8 cellular contexts compared by ENCODE assay signal in the genomic region with DNA sequence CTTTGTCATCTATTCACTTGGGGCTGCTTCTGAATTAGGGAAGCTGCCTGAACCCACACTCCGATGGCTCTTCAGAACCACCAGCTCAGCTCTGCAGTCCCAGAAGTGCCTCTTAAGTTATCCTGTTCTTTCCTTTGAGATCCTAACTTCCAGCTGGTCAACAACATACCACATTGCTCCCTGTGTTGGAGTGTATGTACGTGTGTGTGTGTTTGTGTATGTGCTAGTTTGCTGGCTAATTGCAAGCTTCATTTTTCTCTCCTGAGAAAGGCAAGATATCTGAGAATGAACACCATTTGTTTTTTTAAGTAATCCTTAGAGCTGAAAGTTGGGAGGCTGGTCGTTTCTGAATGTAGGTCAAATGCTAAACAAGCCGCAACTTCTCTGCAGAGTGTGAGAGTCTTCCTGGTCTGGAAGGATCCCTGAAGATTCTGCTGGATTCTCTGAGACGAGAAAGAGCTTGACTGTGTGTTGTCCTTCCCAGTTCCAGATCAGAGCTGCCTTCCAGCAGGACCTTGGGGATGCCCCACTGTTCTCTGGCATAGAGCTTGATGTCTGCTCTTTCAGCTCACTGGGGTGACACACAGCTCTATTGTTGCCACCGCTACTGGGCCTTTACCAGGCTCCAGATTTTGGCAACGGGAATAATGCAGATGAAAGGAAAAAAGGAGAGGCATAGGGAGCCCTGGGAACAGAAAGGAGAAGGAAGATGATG. TPM values are rescaled to one million over a fixed set of nuclear protein-coding genes. Genes with fewer than 3 reads are reported as not detected.
DNase-seq lines count a peak whose midpoint lies in the region; ATAC-seq and TF ChIP-seq lines count a peak whose summit lies in the region.

No MANE protein-coding gene starts in this region.

- DNase-seq in CD14-positive monocyte (ENCODE audit: low spot score) (peak; percentile 49), NCI-H69 (lab: John Stamatoyannopoulos, UW) (peak; percentile 53), kidney tubule cell (ENCODE audit: low spot score) (no peak), RPMI8226 (no peak)

- H3K4me3 Mint-ChIP-seq in CD14-positive monocyte, result peak overlapping the region; percentile 13 to 45

- H3K36me3 ChIP-seq in esophagus (ENCODE audit: control insufficient read depth in 2 of 2, insufficient read depth in 2 of 2, low read length in 1 of 2) (no peaks in the 10 kb centered on the region), parathyroid adenoma (ENCODE audit: control insufficient read depth, insufficient read depth, low read length) (no peaks in the 10 kb centered on the region)

- no peak overlapping the region for H3K4me2 ChIP-seq in parathyroid adenoma (ENCODE audit: low read length)

- peaks cover 60% of the 10 kb centered on the region for H3K4me1 Mint-ChIP-seq in CD14-positive monocyte

- intact Hi-C loops in CD14-positive monocyte (cut with micrococcal nuclease), result loop anchor here (5.0 to 10.0 kb wide), 4 partner anchors 50 to 110 kb away; partner anchors contain the start of gene HEBP1 (in 1 of the 2)

- H3K9me3 ChIP-seq in esophagus (ENCODE audit: control insufficient read depth in 2 of 2, insufficient read depth in 1 of 2, low read depth in 1 of 2, low read length in 1 of 2), result no peaks in the 10 kb centered on the region
- H3K9me3 ChIP-seq in parathyroid adenoma (ENCODE audit: control insufficient read depth, low read length), result no peaks in the 10 kb centered on the region

- H3K9ac ChIP-seq in parathyroid adenoma, result no peak overlapping the region

- peaks cover 0 to 2% of the 10 kb centered on the region in 2 donors for H3K36me3 Mint-ChIP-seq in CD14-positive monocyte

- ATAC-seq in GM18511 (IDR thresholded peaks at IDR 0.05; ENCODE audit: unreplicated experiment) (no peak), GM19467 (IDR thresholded peaks at IDR 0.05; ENCODE audit: unreplicated experiment) (no peak)

- 45 to 56% methylated on average over 7 of the region's 7 CpGs for WGBS in esophagus, 2 donors

- H3K27me3 Mint-ChIP-seq in CD14-positive monocyte (ENCODE audit: low read depth in 3 of 3), result peaks cover 0 to 8% (median 1%) of the 10 kb centered on the region in 3 donors

- H3K27me3 ChIP-seq in esophagus (ENCODE audit: control insufficient read depth in 1 of 2, insufficient read depth in 2 of 2, low read length in 2 of 2) (no peaks in the 10 kb centered on the region), parathyroid adenoma (ENCODE audit: control insufficient read depth, insufficient read depth, low read length) (no peaks in the 10 kb centered on the region)

- H3K4me3 ChIP-seq in esophagus (ENCODE audit: low read depth in 1 of 2, low read length in 2 of 2) (no peak overlapping the region), parathyroid adenoma (ENCODE audit: low read depth, low read length) (no peak overlapping the region)

- no peaks in the 10 kb centered on the region for H3K79me2 ChIP-seq in parathyroid adenoma

- H3K9me3 Mint-ChIP-seq in CD14-positive monocyte, result peaks cover 0 to 1% (median 0%) of the 10 kb centered on the region in 7 donors

- H3K27ac Mint-ChIP-seq in CD14-positive monocyte, result peak overlapping the region; percentile 93 to 100 (median 95)

- H2AFZ ChIP-seq in parathyroid adenoma, result peak overlapping the region; percentile 94

- H3K27ac ChIP-seq in esophagus (ENCODE audit: low read depth in 2 of 2, low read length in 1 of 2) (peak overlapping the region; percentile 96), parathyroid adenoma (peak overlapping the region; percentile 88)

- TF ChIP-seq CTCF in CD14-positive monocyte (IDR thresholded peaks at IDR 0.05), result no peak
- TF ChIP-seq CTCF in parathyroid adenoma (IDR thresholded peaks at IDR 0.05), result no peak

- peaks cover 0 to 5% of the 10 kb centered on the region in 2 donors for H3K4me1 ChIP-seq in esophagus (ENCODE audit: control insufficient read depth in 2 of 2, insufficient read depth in 2 of 2, low read length in 1 of 2)
- peaks cover 19% of the 10 kb centered on the region for H3K4me1 ChIP-seq in parathyroid adenoma

RNA-seq across cellular contexts. Expression of gene GSG1, which starts 0.8 kb away (rescaled TPM):
- polyA plus RNA-seq in CD14-positive monocyte (not detected), esophagus (under 1 TPM in 1 of 2 donors, not detected in 1; 0.04 TPM)

RNA-seq across cellular contexts. Expression of gene FAM234B, which starts 58.5 kb away (rescaled TPM):
- 1 to 10 TPM; 1.6 to 3.2 TPM for polyA plus RNA-seq in CD14-positive monocyte
- 1 to 10 TPM in 1 of 2 donors, under 1 TPM in 1; 0.84 to 1.1 TPM for polyA plus RNA-seq in esophagus

Comparison
In these comparisons a context has a peak if more than half of its experiments do, and no peak if none do; other contexts are left out.
1. DNase-seq: peak in CD14-positive monocyte (single experiment) and NCI-H69 (single experiment); none in kidney tubule cell (single experiment) and RPMI8226 (single experiment).